Comparison of ENCODE assay signal across 8 cellular contexts in genomic region chr7:156764016-156764669, GRCh38.
DNase-seq lines count a peak whose midpoint lies in the region; ATAC-seq and TF ChIP-seq lines count a peak whose summit lies in the region.

No MANE protein-coding gene starts in this region.

- peaks cover 4% of the 10 kb centered on the region for H3K36me3 ChIP-seq in CD4-positive, alpha-beta memory T cell (ENCODE audit: insufficient read depth, low read length)

- H3K4me3 ChIP-seq in CD4-positive, alpha-beta memory T cell (ENCODE audit: low read length in 2 of 2) = no peak overlapping the region

- H3K4me3 Mint-ChIP-seq in CD4-positive, alpha-beta memory T cell = no peak overlapping the region

- no peak overlapping the region for H3K27ac ChIP-seq in CD4-positive, alpha-beta memory T cell (ENCODE audit: low read depth, low read length)

- CTCF ChIA-PET in CD4-positive, alpha-beta memory T cell (lab: Charles Lee; ENCODE audit: partially characterized antibody) = no interaction called here

- ATAC-seq in stimulated activated naive CD8-positive, alpha-beta T cell treated with anti-CD3 and anti-CD28 coated beads, Interleukin-15, Interleukin-2, amounts not matched to agents 100 U/mL and 50 U/mL, for 24 hours = no peak

- peaks cover 35 to 43% of the 10 kb centered on the region in 2 donors for H3K36me3 Mint-ChIP-seq in CD4-positive, alpha-beta memory T cell

- no peaks in the 10 kb centered on the region for H3K9me3 ChIP-seq in CD4-positive, alpha-beta memory T cell (ENCODE audit: control insufficient read depth in 1 of 2, low read length in 2 of 2)

- TF ChIP-seq CTCF in GM12873 (IDR thresholded peaks at IDR 0.05; ENCODE audit: insufficient read depth, low read depth, low read length, missing control alignments) = peak; percentile 19

- peaks cover 7% of the 10 kb centered on the region for H3K4me1 ChIP-seq in CD4-positive, alpha-beta memory T cell (ENCODE audit: insufficient read depth, low read length)

- DNase-seq in NCI-H2107 (lab: John Stamatoyannopoulos, UW) = peak; percentile 46
- DNase-seq in astrocyte of the hippocampus (ENCODE audit: low read depth, low spot score) = peak; percentile 87
- peak in 42 of 51 donors; percentile 1 to 80 (median 46) for DNase-seq in hypothalamus (lab: John Stamatoyannopoulos, UW)
- peak; percentile 19 for DNase-seq in stimulated activated naive CD8-positive, alpha-beta T cell treated with anti-CD3 and anti-CD28 coated beads, Interleukin-15, Interleukin-2, amounts not matched to agents 100 U/mL and 50 U/mL, for 24 hours
- DNase-seq in effector CD4-positive, alpha-beta T cell = no peak
- DNase-seq in CD4-positive, alpha-beta memory T cell = no peak
- no peak for DNase-seq in activated CD4-positive, alpha-beta T cell treated with anti-CD3 and anti-CD28 coated beads, Interleukin-2, amount 50 U/mL, for 4 hours

- H3K27me3 ChIP-seq in CD4-positive, alpha-beta memory T cell (ENCODE audit: insufficient read depth, low read length) = no peaks in the 10 kb centered on the region

- H3K27me3 Mint-ChIP-seq in CD4-positive, alpha-beta memory T cell = no peaks in the 10 kb centered on the region

- POLR2A ChIA-PET in CD4-positive, alpha-beta memory T cell (lab: Charles Lee; ENCODE audit: partially characterized antibody) = no interaction called here

- peaks cover 0 to 2% (median under 1%) of the 10 kb centered on the region in 4 donors for H3K4me1 Mint-ChIP-seq in CD4-positive, alpha-beta memory T cell

- peaks cover 0 to 9% (median 8%) of the 10 kb centered on the region in 8 donors for H3K9me3 Mint-ChIP-seq in CD4-positive, alpha-beta memory T cell

- no peak overlapping the region for H3K27ac Mint-ChIP-seq in CD4-positive, alpha-beta memory T cell

- intact Hi-C loops in CD4-positive, alpha-beta memory T cell (cut with micrococcal nuclease) = no loop called here

Comparison
In these comparisons a context has a peak if more than half of its experiments do, and no peak if none do; other contexts are left out.
1. DNase-seq: peak in NCI-H2107 (single experiment), astrocyte of the hippocampus (single experiment), hypothalamus (42 of 51) and stimulated activated naive CD8-positive, alpha-beta T cell treated with anti-CD3 and anti-CD28 coated beads, Interleukin-15, Interleukin-2, amounts not matched to agents 100 U/mL and 50 U/mL, for 24 hours (single experiment); none in effector CD4-positive, alpha-beta T cell (single experiment), CD4-positive, alpha-beta memory T cell (0 of 5) and activated CD4-positive, alpha-beta T cell treated with anti-CD3 and anti-CD28 coated beads, Interleukin-2, amount 50 U/mL, for 4 hours (0 of 2).